9 cellular contexts compared by ENCODE assay signal in genomic region chr6:50655848-50656453, GRCh38. TPM values are rescaled to one million over a fixed set of nuclear protein-coding genes. Genes with fewer than 3 reads are reported as not detected.
DNase-seq lines count a peak whose midpoint lies in the region; ATAC-seq and TF ChIP-seq lines count a peak whose summit lies in the region.
"Had no signal": no experiment of that assay in that cellular context is flagged by ENCODE, and none has a peak within 500 bp of the region (broad histone marks: within the 10 kb centered on the region; RNA-seq: fewer than 3 reads in every experiment).

No MANE protein-coding gene starts in this region.

- intact Hi-C loops in posterior cingulate gyrus (cut with DNase I), result no loop called here

- TF ChIP-seq CTCF in osteocyte (IDR thresholded peaks at IDR 0.05) (peak; percentile 66), omental fat pad (IDR thresholded peaks at IDR 0.05) (no peak)

- in situ Hi-C loops in ACHN (cut with HindIII; ENCODE audit: low pct_ligation_motif_present, low pct_unique_long_range_greater_than_20kb, low sequenced_read_pairs), result no loop called here
- in situ Hi-C loops in T47D (cut with HindIII; ENCODE audit: low pct_unique_long_range_greater_than_20kb, low sequenced_read_pairs), result no loop called here

- H3K4me3 Mint-ChIP-seq in osteocyte (ENCODE audit: unreplicated experiment), result no peak overlapping the region
- H3K4me3 Mint-ChIP-seq: activated naive CD8-positive, alpha-beta T cell had no signal

- ATAC-seq in GM18505 (IDR thresholded peaks at IDR 0.05; ENCODE audit: unreplicated experiment) (peak; percentile 61), omental fat pad (ENCODE audit: low FRiP score) (no peak)

- H3K9me3 Mint-ChIP-seq in osteocyte (ENCODE audit: unreplicated experiment), result no peaks in the 10 kb centered on the region

- no peaks in the 10 kb centered on the region for H3K36me3 Mint-ChIP-seq in osteocyte (ENCODE audit: unreplicated experiment)
- H3K36me3 Mint-ChIP-seq: activated naive CD8-positive, alpha-beta T cell had no signal

- DNase-seq in ACHN (peak; percentile 21), HuH-7 (ENCODE audit: low spot score) (peak; percentile 3), T47D (ENCODE audit: low read depth in 1 of 2, low spot score in 1 of 2) (peak; percentile 23 to 50), osteocyte (ENCODE audit: extremely low spot score, unreplicated experiment) (no peak), NOMO-1 (lab: John Stamatoyannopoulos, UW; ENCODE audit: unreplicated experiment in 2 of 2) (no peak), posterior cingulate gyrus (no peak), omental fat pad (ENCODE audit: low spot score) (no peak)

- no peak overlapping the region for H3K27ac Mint-ChIP-seq in osteocyte (ENCODE audit: unreplicated experiment)
- H3K27ac Mint-ChIP-seq: activated naive CD8-positive, alpha-beta T cell had no signal

- TF ChIP-seq POLR2A in GM18505 (IDR thresholded peaks at IDR 0.05; ENCODE audit: borderline replicate concordance, extremely low read depth, insufficient read depth, insufficient read length), result no peak

- H3K27me3 Mint-ChIP-seq in osteocyte (ENCODE audit: unreplicated experiment), result peaks cover 4% of the 10 kb centered on the region
- H3K27me3 Mint-ChIP-seq: activated naive CD8-positive, alpha-beta T cell had no signal

- peaks cover 2% of the 10 kb centered on the region for H3K4me1 Mint-ChIP-seq in osteocyte (ENCODE audit: unreplicated experiment)

RNA-seq across cellular contexts. Expression of gene TFAP2D, which starts 57.4 kb away (rescaled TPM):
- not detected in 2 replicates for total RNA-seq in osteocyte
- not detected for total RNA-seq in omental fat pad

Comparison
In these comparisons a context has a peak if more than half of its experiments do, and no peak if none do; other contexts are left out.
1. DNase-seq: peak in ACHN (single experiment), HuH-7 (single experiment) and T47D (2 of 2); none in osteocyte (single experiment), NOMO-1 (0 of 2), posterior cingulate gyrus (0 of 10) and omental fat pad (single experiment).